Comparison of ENCODE assay signal across 8 cellular contexts in genomic region chr19:50025794-50026549, GRCh38. TPM values are rescaled to one million over a fixed set of nuclear protein-coding genes. Genes with fewer than 3 reads are reported as not detected.
DNase-seq lines count a peak whose midpoint lies in the region; ATAC-seq, FAIRE-seq and TF ChIP-seq lines count a peak whose summit lies in the region.

Gene ZNF473, plus strand, starts transcription at chr19:50026005. Its CDS starts 5,078 bp downstream, at chr19:50031083.

- CTCF ChIA-PET in activated naive CD4-positive, alpha-beta T cell treated with anti-CD3 and anti-CD28 coated beads, Interleukin-2, amount 10 ng/mL, durations not matched to agents 7 days and 5 days (lab: Charles Lee) = no interaction called here

- TF ChIP-seq CTCF in pancreas (IDR thresholded peaks at IDR 0.05) (no peak), tibial nerve (IDR thresholded peaks at IDR 0.05) (peak in 1 of 5 experiments; percentile 16)

- WGBS in GM23248 (ENCODE audit: low coverage in 1 of 2, low lambda C conversion rate in 2 of 2, missing lambda C conversion rate in 2 of 2), 2 experiments = 6 to 10% methylated on average over 44 to 45 of the region's 45 CpGs
- 8% methylated on average over 44 to 45 of the region's 45 CpGs for WGBS in pancreas, 2 donors
- 13 to 17% methylated on average over 27 to 31 of the region's 45 CpGs for WGBS in tibial nerve, 2 donors

- H3K27me3 ChIP-seq in GM23248 (replicated peaks; ENCODE audit: insufficient read depth) = no peaks in the 10 kb centered on the region
- H3K27me3 ChIP-seq in pancreas = no peaks in the 10 kb centered on the region
- H3K27me3 ChIP-seq in tibial nerve = no peaks in the 10 kb centered on the region

- H3K9me2 ChIP-seq in GM23248 (ENCODE audit: insufficient read depth) = no peaks in the 10 kb centered on the region

- H3K36me3 Mint-ChIP-seq in activated naive CD4-positive, alpha-beta T cell treated with anti-CD3 and anti-CD28 coated beads, Interleukin-2, amount 10 ng/mL, durations not matched to agents 7 days and 5 days = peaks cover 25% of the 10 kb centered on the region

- H3K9ac ChIP-seq in GM23248 = peak within 1 kb of the TSS; percentile 92

- ATAC-seq in pancreas = peak; percentile 84 to 93 (median 88)

- no peaks in the 10 kb centered on the region for H3K9me3 ChIP-seq in GM23248 (ENCODE audit: low read depth)
- no peaks in the 10 kb centered on the region for H3K9me3 ChIP-seq in pancreas
- H3K9me3 ChIP-seq in tibial nerve = no peaks in the 10 kb centered on the region

- H3K27ac ChIP-seq in GM23248 = peak within 1 kb of the TSS; percentile 93
- peak within 1 kb of the TSS; percentile 75 to 89 (median 84) for H3K27ac ChIP-seq in pancreas
- H3K27ac ChIP-seq in tibial nerve = peak within 1 kb of the TSS; percentile 93 to 97 (median 96)

- peak within 1 kb of the TSS; percentile 85 for H3K4me3 Mint-ChIP-seq in activated naive CD4-positive, alpha-beta T cell treated with anti-CD3 and anti-CD28 coated beads, Interleukin-2, amount 10 ng/mL, durations not matched to agents 7 days and 5 days

- H3K4me2 ChIP-seq in GM23248 (ENCODE audit: unreplicated experiment) = peak within 1 kb of the TSS; percentile 79

- H3K79me2 ChIP-seq in GM23248 (ENCODE audit: insufficient read depth) = peaks cover 91% of the 10 kb centered on the region

- H2AFZ ChIP-seq in GM23248 = peak within 1 kb of the TSS; percentile 92

- no peaks in the 10 kb centered on the region for H3F3A ChIP-seq in GM23248 (ENCODE audit: insufficient read depth)

- no peak for FAIRE-seq in pancreas (lab: Jason Lieb, UNC)

- no peaks in the 10 kb centered on the region for H3K27me3 Mint-ChIP-seq in activated naive CD4-positive, alpha-beta T cell treated with anti-CD3 and anti-CD28 coated beads, Interleukin-2, amount 10 ng/mL, durations not matched to agents 7 days and 5 days

- in situ Hi-C loops in GM23248 (cut with MboI) = no loop called here

- intact Hi-C loops in head of caudate nucleus (cut with DNase I) = no loop called here
- intact Hi-C loops in pancreas (cut with DNase I) = no loop called here

- TF ChIP-seq EP300 in tibial nerve (IDR thresholded peaks at IDR 0.05) = peak; percentile 74 to 80

- no peaks in the 10 kb centered on the region for H3K36me3 ChIP-seq in GM23248 (ENCODE audit: low read depth)
- no peaks in the 10 kb centered on the region for H3K36me3 ChIP-seq in pancreas
- peaks cover 0 to 26% (median 0%) of the 10 kb centered on the region in 3 donors for H3K36me3 ChIP-seq in tibial nerve

- H3K4me1 ChIP-seq in GM23248 (ENCODE audit: insufficient read depth) (peaks cover 19% of the 10 kb centered on the region), pancreas (peaks cover 0 to 18% (median 7%) of the 10 kb centered on the region in 3 donors), tibial nerve (peaks cover 0 to 48% (median 19%) of the 10 kb centered on the region in 4 donors)

- peaks cover 42% of the 10 kb centered on the region for H3K4me1 Mint-ChIP-seq in activated naive CD4-positive, alpha-beta T cell treated with anti-CD3 and anti-CD28 coated beads, Interleukin-2, amount 10 ng/mL, durations not matched to agents 7 days and 5 days

- peak in 1 of 2 donors; percentile 58 for TF ChIP-seq POLR2A in tibial nerve (IDR thresholded peaks at IDR 0.05)

- H3K9me3 Mint-ChIP-seq in activated naive CD4-positive, alpha-beta T cell treated with anti-CD3 and anti-CD28 coated beads, Interleukin-2, amount 10 ng/mL, durations not matched to agents 7 days and 5 days = peaks cover 7% of the 10 kb centered on the region

- H3K4me3 ChIP-seq in GM23248 (peak within 1 kb of the TSS; percentile 92), pancreas (peak within 1 kb of the TSS; percentile 82 to 98 (median 93)), tibial nerve (peak within 1 kb of the TSS; percentile 94 to 98 (median 96))

- peak; percentile 95 for DNase-seq in ELR (ENCODE audit: low read depth)
- DNase-seq in GM23248 = peak; percentile 98
- DNase-seq in LHCN-M2 (ENCODE audit: low read depth) = peak; percentile 95
- DNase-seq in SK-N-DZ (ENCODE audit: low spot score) = peak; percentile 93
- peak; percentile 95 for DNase-seq in activated naive CD4-positive, alpha-beta T cell treated with anti-CD3 and anti-CD28 coated beads, Interleukin-2, amount 10 ng/mL, durations not matched to agents 7 days and 5 days
- DNase-seq in head of caudate nucleus = peak; percentile 92 to 98 (median 96)
- peak; percentile 90 to 97 (median 92) for DNase-seq in pancreas
- DNase-seq in tibial nerve (ENCODE audit: low spot score in 2 of 2) = peak; percentile 90 to 92

- H4K20me1 ChIP-seq in GM23248 (ENCODE audit: insufficient read depth) = no peaks in the 10 kb centered on the region

- H3K27ac Mint-ChIP-seq in activated naive CD4-positive, alpha-beta T cell treated with anti-CD3 and anti-CD28 coated beads, Interleukin-2, amount 10 ng/mL, durations not matched to agents 7 days and 5 days = peak within 1 kb of the TSS; percentile 92

RNA-seq across cellular contexts. Expression of gene ZNF473, which starts in this region (rescaled TPM):
- total RNA-seq in GM23248 (2014; rRNA removed; shearing (Covaris generic)) = 6.6 and 12.5 TPM in 2 replicates
- 4.5 and 5.0 TPM in 2 replicates for polyA plus RNA-seq in GM23248 (2016; fragmentation: Nextera tagmentation; extraction: Ambion mirVana)
- total RNA-seq in LHCN-M2 (2014; rRNA removed) = 11.2 and 12.0 TPM in 2 replicates
- 3.6 TPM for polyA plus RNA-seq in LHCN-M2 (2012)
- 9.0 and 11.9 TPM in 2 replicates for polyA plus RNA-seq in SK-N-DZ (2014; cell fraction: cytosol; rRNA removed)
- 7.9 and 10.6 TPM in 2 replicates for polyA plus RNA-seq in SK-N-DZ (2014; cell fraction: nucleus; rRNA removed)
- total RNA-seq in pancreas = 1 to 10 TPM; 3.7 to 6.3 (median 4.2) TPM
- 1 to 10 TPM; 1.9 to 2.8 TPM for polyA plus RNA-seq in pancreas
- total RNA-seq in tibial nerve = 10 to 100 TPM in 2 of 4 donors, 1 to 10 TPM in 2; 8.2 to 25.5 (median 14.3) TPM

Comparison
In these comparisons a context has a peak if more than half of its experiments do, and no peak if none do; other contexts are left out.
1. Peak in every context shown above with its lines: DNase-seq, ATAC-seq, H3K4me3 ChIP-seq and H3K27ac ChIP-seq.